Comparison of ENCODE assay signal across 17 cellular contexts in genomic region chr15:48394172-48394571, GRCh38.
DNase-seq lines count a peak whose midpoint lies in the region; ATAC-seq and TF ChIP-seq lines count a peak whose summit lies in the region.
"Had no signal": no experiment of that assay in that cellular context is flagged by ENCODE, and none has a peak within 500 bp of the region (broad histone marks: within the 10 kb centered on the region; RNA-seq: fewer than 3 reads in every experiment).

No MANE protein-coding gene starts in this region.

- H3K4me3 ChIP-seq in MG63 (no peak overlapping the region), esophagus muscularis mucosa (no peak overlapping the region), mucosa of descending colon (no peak overlapping the region), suprapubic skin (no peak overlapping the region)

- H3K9me3 ChIP-seq in MG63 (no peaks in the 10 kb centered on the region), esophagus muscularis mucosa (no peaks in the 10 kb centered on the region), mucosa of descending colon (no peaks in the 10 kb centered on the region), suprapubic skin (no peaks in the 10 kb centered on the region)

- TF ChIP-seq EP300 in esophagus muscularis mucosa (IDR thresholded peaks at IDR 0.05) (no peak), suprapubic skin (IDR thresholded peaks at IDR 0.05) (no peak)

- no peaks in the 10 kb centered on the region for H3K36me3 Mint-ChIP-seq in stimulated activated effector memory CD8-positive, alpha-beta T cell treated with anti-CD3 and anti-CD28 coated beads, Interleukin-12 subunit alpha, Interleukin-12 subunit beta, amount 100 ng/mL, for 72 hours
- H3K36me3 Mint-ChIP-seq: activated naive CD8-positive, alpha-beta T cell treated with anti-CD3 and anti-CD28 coated beads for 36 hours; CD8-positive, alpha-beta memory T cell had no signal

- intact Hi-C loops in esophagus muscularis mucosa (cut with DNase I) (no loop called here), mucosa of descending colon (cut with DNase I, micrococcal nuclease) (no loop called here)

- TF ChIP-seq POLR2A in esophagus muscularis mucosa (IDR thresholded peaks at IDR 0.05; ENCODE audit: low read depth) (no peak), suprapubic skin (IDR thresholded peaks at IDR 0.05) (no peak)

- peak; percentile 47 for ATAC-seq in mucosa of descending colon
- no peak for ATAC-seq in stimulated activated effector memory CD8-positive, alpha-beta T cell treated with anti-CD3 and anti-CD28 coated beads, Interleukin-12 subunit alpha, Interleukin-12 subunit beta, amount 100 ng/mL, for 72 hours
- ATAC-seq: activated CD8-positive, alpha-beta T cell treated with anti-CD3 and anti-CD28 coated beads for 36 hours; stimulated activated naive CD8-positive, alpha-beta T cell treated with anti-CD3 and anti-CD28 coated beads, Interleukin-15, Interleukin-2, amounts not matched to agents 100 U/mL and 50 U/mL, for 24 hours had no signal

- H3K27ac ChIP-seq in esophagus muscularis mucosa (replicated peaks in 1 of 4) (peak overlapping the region; percentile 33 to 64 (median 58)), suprapubic skin (peak overlapping the region; percentile 84)
- H3K27ac ChIP-seq: parathyroid adenoma had no signal

- H3K4me1 ChIP-seq in esophagus muscularis mucosa (peaks cover 5 to 57% (median 43%) of the 10 kb centered on the region in 4 donors), mucosa of descending colon (ENCODE audit: low read depth) (peaks cover 4% of the 10 kb centered on the region), suprapubic skin (peaks cover 63% of the 10 kb centered on the region)
- H3K4me1 ChIP-seq: parathyroid adenoma had no signal

- peak; percentile 98 for DNase-seq in MG63
- DNase-seq in esophagus muscularis mucosa (ENCODE audit: extremely low spot score): no peak
- peak in 1 of 3 donors; percentile 19 for DNase-seq in mucosa of descending colon
- no peak for DNase-seq in suprapubic skin (ENCODE audit: low spot score in 2 of 2)
- no peak for DNase-seq in cerebellar cortex (ENCODE audit: low spot score)
- DNase-seq in activated naive CD4-positive, alpha-beta T cell (lab: John Stamatoyannopoulos, UW): no peak
- DNase-seq in D341Med (ENCODE audit: low spot score): no peak
- no peak for DNase-seq in stimulated activated effector memory CD8-positive, alpha-beta T cell treated with anti-CD3 and anti-CD28 coated beads, Interleukin-12 subunit alpha, Interleukin-12 subunit beta, amount 100 ng/mL, for 72 hours (ENCODE audit: low spot score in 2 of 2)
- DNase-seq: activated CD8-positive, alpha-beta T cell treated with anti-CD3 and anti-CD28 coated beads for 36 hours; activated naive CD8-positive, alpha-beta T cell treated with anti-CD3 and anti-CD28 coated beads for 36 hours; activated T-cell treated with anti-CD3 and anti-CD28 coated beads, Interleukin-2, amount 50 U/mL, for 48 hours; CD8-positive, alpha-beta memory T cell; effector CD8-positive, alpha-beta T cell; NCI-H510A treated with DMSO at 0.1 percent for 48 hours; SHP77 treated with DMSO at 0.1 percent for 48 hours; stimulated activated naive CD8-positive, alpha-beta T cell treated with anti-CD3 and anti-CD28 coated beads, Interleukin-15, Interleukin-2, amounts not matched to agents 100 U/mL and 50 U/mL, for 24 hours had no signal

- no peaks in the 10 kb centered on the region for H3K4me1 Mint-ChIP-seq in stimulated activated effector memory CD8-positive, alpha-beta T cell treated with anti-CD3 and anti-CD28 coated beads, Interleukin-12 subunit alpha, Interleukin-12 subunit beta, amount 100 ng/mL, for 72 hours
- H3K4me1 Mint-ChIP-seq: activated naive CD8-positive, alpha-beta T cell treated with anti-CD3 and anti-CD28 coated beads for 36 hours; CD8-positive, alpha-beta memory T cell had no signal

- H3K27ac Mint-ChIP-seq in stimulated activated effector memory CD8-positive, alpha-beta T cell treated with anti-CD3 and anti-CD28 coated beads, Interleukin-12 subunit alpha, Interleukin-12 subunit beta, amount 100 ng/mL, for 72 hours: no peak overlapping the region
- H3K27ac Mint-ChIP-seq: activated CD8-positive, alpha-beta T cell treated with anti-CD3 and anti-CD28 coated beads for 36 hours; activated naive CD8-positive, alpha-beta T cell treated with anti-CD3 and anti-CD28 coated beads for 36 hours; CD8-positive, alpha-beta memory T cell had no signal

- H3K4me3 Mint-ChIP-seq in stimulated activated effector memory CD8-positive, alpha-beta T cell treated with anti-CD3 and anti-CD28 coated beads, Interleukin-12 subunit alpha, Interleukin-12 subunit beta, amount 100 ng/mL, for 72 hours: no peak overlapping the region
- H3K4me3 Mint-ChIP-seq: activated CD8-positive, alpha-beta T cell treated with anti-CD3 and anti-CD28 coated beads for 36 hours; activated naive CD8-positive, alpha-beta T cell treated with anti-CD3 and anti-CD28 coated beads for 36 hours; CD8-positive, alpha-beta memory T cell had no signal

- H3K27me3 ChIP-seq in MG63 (no peaks in the 10 kb centered on the region), esophagus muscularis mucosa (no peaks in the 10 kb centered on the region), suprapubic skin (no peaks in the 10 kb centered on the region)

- TF ChIP-seq CTCF in esophagus muscularis mucosa (IDR thresholded peaks at IDR 0.05) (no peak), mucosa of descending colon (IDR thresholded peaks at IDR 0.05) (no peak), suprapubic skin (IDR thresholded peaks at IDR 0.05) (no peak)

- WGBS in esophagus muscularis mucosa: 78% methylated on average over 8 of the region's 8 CpGs
- WGBS in suprapubic skin: 57% methylated on average over 6 of the region's 8 CpGs

- H3K36me3 ChIP-seq in MG63 (no peaks in the 10 kb centered on the region), esophagus muscularis mucosa (no peaks in the 10 kb centered on the region), mucosa of descending colon (ENCODE audit: low read depth) (no peaks in the 10 kb centered on the region), suprapubic skin (no peaks in the 10 kb centered on the region)

- H3K9me3 Mint-ChIP-seq in stimulated activated effector memory CD8-positive, alpha-beta T cell treated with anti-CD3 and anti-CD28 coated beads, Interleukin-12 subunit alpha, Interleukin-12 subunit beta, amount 100 ng/mL, for 72 hours: no peaks in the 10 kb centered on the region
- H3K9me3 Mint-ChIP-seq: activated CD8-positive, alpha-beta T cell treated with anti-CD3 and anti-CD28 coated beads for 36 hours; activated naive CD8-positive, alpha-beta T cell treated with anti-CD3 and anti-CD28 coated beads for 36 hours; CD8-positive, alpha-beta memory T cell had no signal
